Comparison of ENCODE assay signal across 31 cellular contexts in the genomic region with DNA sequence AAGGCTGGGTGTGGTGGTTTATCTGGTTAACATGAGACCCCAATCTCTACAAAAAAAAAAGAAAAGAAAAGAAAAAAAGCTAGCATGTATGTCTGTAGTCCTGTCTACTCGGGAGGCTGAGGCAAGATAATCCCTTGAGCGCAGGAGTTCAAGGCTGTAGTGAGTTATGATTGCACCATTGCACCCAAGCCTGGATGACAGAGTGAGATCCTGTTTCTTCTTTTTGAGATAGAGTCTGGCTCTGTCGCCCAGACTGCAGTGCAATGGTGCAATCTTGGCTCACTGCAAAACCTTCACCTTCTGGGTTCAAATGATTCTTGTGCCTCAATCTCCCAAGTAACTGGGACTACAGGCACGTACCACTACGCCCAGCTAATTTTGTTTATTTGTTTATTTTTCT.
"Had no signal": no experiment of that assay in that cellular context is flagged by ENCODE, and none has a peak within 500 bp of the region (broad histone marks: within the 10 kb centered on the region; RNA-seq: fewer than 3 reads in every experiment).

No MANE protein-coding gene starts in this region.

- H3K9me3 Mint-ChIP-seq: activated B cell treated with CpG ODN at 0.5 μM for 24 hours; immature natural killer cell; stimulated activated memory B cell treated with anti-CD40 and anti-IgM and Interleukin-4, amounts not matched to agents 10 μg/mL and 1 μg/mL and 100 μg/mL, for 72 hours; stimulated activated naive CD8-positive, alpha-beta T cell treated with anti-CD3 and anti-CD28 coated beads, Interleukin-15, amount 100 ng/mL, for 72 hours had no signal

- H3K36me3 Mint-ChIP-seq: immature natural killer cell; mesothelial cell of epicardium; naive B cell; stimulated activated memory B cell treated with anti-CD40 and anti-IgM and Interleukin-4, amounts not matched to agents 10 μg/mL and 1 μg/mL and 100 μg/mL, for 72 hours had no signal

- ATAC-seq: activated CD8-positive, alpha-beta T cell treated with anti-CD3 and anti-CD28 coated beads for 36 hours; pancreas; stimulated activated memory B cell treated with anti-CD40 and anti-IgM and Interleukin-4, amounts not matched to agents 10 μg/mL and 1 μg/mL and 100 μg/mL, for 72 hours; stimulated activated naive CD8-positive, alpha-beta T cell treated with anti-CD3 and anti-CD28 coated beads, Interleukin-15, amount 100 ng/mL, for 72 hours; T-helper 17 cell had no signal

- H3K27me3 Mint-ChIP-seq: activated B cell treated with CpG ODN at 0.5 μM for 24 hours; activated CD8-positive, alpha-beta T cell treated with anti-CD3 and anti-CD28 coated beads for 36 hours; activated naive CD8-positive, alpha-beta T cell; naive B cell; stimulated activated memory B cell treated with anti-CD40 and anti-IgM and Interleukin-4, amounts not matched to agents 10 μg/mL and 1 μg/mL and 100 μg/mL, for 72 hours; stimulated activated naive CD8-positive, alpha-beta T cell treated with anti-CD3 and anti-CD28 coated beads, Interleukin-15, amount 100 ng/mL, for 72 hours; T-helper 17 cell had no signal

- H3K4me1 Mint-ChIP-seq: activated B cell treated with CpG ODN at 0.5 μM for 24 hours; immature natural killer cell; mesothelial cell of epicardium; naive B cell; stimulated activated memory B cell treated with anti-CD40 and anti-IgM and Interleukin-4, amounts not matched to agents 10 μg/mL and 1 μg/mL and 100 μg/mL, for 72 hours; stimulated activated naive CD8-positive, alpha-beta T cell treated with anti-CD3 and anti-CD28 coated beads, Interleukin-15, amount 100 ng/mL, for 72 hours; T-helper 17 cell had no signal

- H3K4me3 Mint-ChIP-seq: activated B cell treated with CpG ODN at 0.5 μM for 24 hours; activated CD8-positive, alpha-beta T cell treated with anti-CD3 and anti-CD28 coated beads for 36 hours; activated naive CD8-positive, alpha-beta T cell; immature natural killer cell; mesothelial cell of epicardium; naive B cell; neural crest cell; stimulated activated memory B cell treated with anti-CD40 and anti-IgM and Interleukin-4, amounts not matched to agents 10 μg/mL and 1 μg/mL and 100 μg/mL, for 72 hours; stimulated activated naive CD8-positive, alpha-beta T cell treated with anti-CD3 and anti-CD28 coated beads, Interleukin-15, amount 100 ng/mL, for 72 hours; T-helper 17 cell had no signal

- DNase-seq: activated B cell treated with CpG ODN at 0.5 μM for 24 hours; activated CD4-positive, alpha-beta T cell treated with anti-CD3 and anti-CD28 coated beads, Interleukin-2, amount 50 U/mL, for 1 hour; activated CD8-positive, alpha-beta T cell treated with anti-CD3 and anti-CD28 coated beads for 36 hours; activated naive CD4-positive, alpha-beta T cell; activated T-cell treated with anti-CD3 and anti-CD28 coated beads, Interleukin-2, amount 50 U/mL, for 48 hours; brain microvascular endothelial cell; cortex of kidney; foreskin fibroblast; head of caudate nucleus; hippocampal formation; immature natural killer cell; naive B cell; nucleus accumbens; pancreas; retina; sigmoid colon; small intestine; stimulated activated CD4-positive, alpha-beta T cell treated with anti-CD3 and anti-CD28 coated beads, Interleukin-4, amount 100 ng/mL, for 24 hours; stimulated activated CD8-positive, alpha-beta memory T cell treated with anti-CD3 and anti-CD28 coated beads, Interleukin-4, amount 100 ng/mL, for 48 hours; stimulated activated naive CD8-positive, alpha-beta T cell treated with anti-CD3 and anti-CD28 coated beads, Interleukin-15, amount 100 ng/mL, for 72 hours; substantia nigra; T-helper 17 cell; T1000 had no signal

- H3K27ac Mint-ChIP-seq: activated B cell treated with CpG ODN at 0.5 μM for 24 hours; activated CD8-positive, alpha-beta T cell treated with anti-CD3 and anti-CD28 coated beads for 36 hours; activated naive CD8-positive, alpha-beta T cell; immature natural killer cell; mesothelial cell of epicardium; stimulated activated memory B cell treated with anti-CD40 and anti-IgM and Interleukin-4, amounts not matched to agents 10 μg/mL and 1 μg/mL and 100 μg/mL, for 72 hours; stimulated activated naive CD8-positive, alpha-beta T cell treated with anti-CD3 and anti-CD28 coated beads, Interleukin-15, amount 100 ng/mL, for 72 hours; T-helper 17 cell had no signal

- H3K27ac ChIP-seq: ascending aorta, brain microvascular endothelial cell, pancreas, prostate gland, sigmoid colon, upper lobe of left lung, vagina had no signal
